Comparison of ENCODE assay signal across 9 cellular contexts in the genomic region with DNA sequence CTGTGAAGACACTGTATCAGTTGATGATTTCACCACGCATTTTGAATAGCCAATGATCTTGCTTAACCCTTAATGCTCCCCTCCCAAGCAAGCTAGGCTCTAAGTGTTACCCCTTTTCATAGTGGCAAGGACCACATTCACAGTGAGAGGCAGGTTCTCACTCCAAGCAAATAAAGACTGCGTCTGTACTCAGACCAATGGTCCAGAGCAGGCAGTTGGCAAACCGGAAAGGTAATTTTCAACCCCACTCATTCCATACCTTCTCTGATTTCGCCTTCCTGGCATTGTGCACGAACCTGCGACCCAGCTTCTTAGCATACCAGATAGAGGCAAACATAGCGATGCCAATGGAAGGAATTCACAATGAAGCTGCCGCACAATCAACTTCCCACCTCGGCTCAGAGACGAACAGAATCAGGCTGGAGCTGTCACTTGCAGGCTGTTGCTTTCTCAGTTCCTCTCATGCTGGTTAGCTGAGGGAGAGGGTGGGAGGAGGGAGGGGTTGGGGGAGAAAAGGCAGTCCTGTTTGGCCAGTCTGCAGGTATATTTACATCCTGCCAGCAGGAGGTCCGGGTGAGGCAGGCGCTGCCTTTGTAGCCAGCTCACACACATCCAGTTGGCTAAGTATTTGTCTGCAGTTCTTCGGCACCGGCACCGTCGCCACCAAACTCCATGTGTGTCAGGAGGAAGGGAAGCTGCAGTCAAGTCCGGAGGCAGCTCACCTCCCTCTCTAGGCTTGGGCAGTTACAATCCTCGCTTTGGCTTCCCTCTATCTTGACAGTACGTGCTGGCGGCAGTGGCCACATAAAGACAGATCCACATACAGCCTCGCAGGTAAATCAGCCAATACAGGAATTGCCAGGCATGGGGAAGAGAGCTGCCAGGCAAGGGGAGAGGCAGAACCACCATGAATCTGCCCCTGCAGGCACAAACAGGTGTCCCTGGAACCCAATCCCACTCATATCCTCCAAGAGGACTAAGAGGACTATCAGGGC.
DNase-seq lines count a peak whose midpoint lies in the region; ATAC-seq, FAIRE-seq and TF ChIP-seq lines count a peak whose summit lies in the region.
"Had no signal": no experiment of that assay in that cellular context is flagged by ENCODE, and none has a peak within 500 bp of the region (broad histone marks: within the 10 kb centered on the region; RNA-seq: fewer than 3 reads in every experiment).

No MANE protein-coding gene starts in this region.

- H3K27ac Mint-ChIP-seq in H9, result peak overlapping the region in 1 of 3 experiments; percentile 82; a peak in 2 of 7 replicates
- H3K27ac Mint-ChIP-seq in activated CD8-positive, alpha-beta T cell treated with anti-CD3 and anti-CD28 coated beads for 36 hours, result no peak overlapping the region
- H3K27ac Mint-ChIP-seq in CD8-positive, alpha-beta T cell, result no peak overlapping the region

- H3K9ac ChIP-seq in H9 (ENCODE audit: extremely low read depth, insufficient read length, low read length) (peak overlapping the region; percentile 1), H1 (replicated peaks in 1 of 4; ENCODE audit: extremely low read depth in 1 of 4, low read depth in 3 of 4, low read length in 3 of 4) (peak overlapping the region in 2 of 4 experiments; percentile 35 to 42; a peak in 2 of 7 replicates)

- H3K27me3 ChIP-seq in H9 (ENCODE audit: insufficient read depth, low read length) (no peaks in the 10 kb centered on the region), H1 (replicated peaks in 1 of 4; ENCODE audit: control insufficient read depth in 3 of 4, extremely low read depth in 1 of 4, insufficient read depth in 3 of 4, low read length in 3 of 4) (no peaks in the 10 kb centered on the region), osteoblast (ENCODE audit: insufficient read depth, low read length) (peaks cover 3% of the 10 kb centered on the region)
- no peaks in the 10 kb centered on the region for H3K27me3 ChIP-seq in CD8-positive, alpha-beta T cell (ENCODE audit: insufficient read depth, low read length)

- TF ChIP-seq EP300 in H1 (IDR thresholded peaks at IDR 0.05; ENCODE audit: borderline replicate concordance in 1 of 2, low read depth in 2 of 2, low read length in 2 of 2), result 0 out of 3 replicates have a peak, but pooled peaks of 1 of the 2 experiments have one; percentile 30

- H2BK20ac ChIP-seq in H9 (ENCODE audit: low read depth, low read length, poor library complexity, severe bottlenecking) (no peak overlapping the region), H1 (ENCODE audit: low read length) (no peak overlapping the region; the same call in 1 of the 2 replicates)

- H3K18ac ChIP-seq in H9 (ENCODE audit: insufficient read length, low read depth, low read length), result no peak overlapping the region
- no peak overlapping the region for H3K18ac ChIP-seq in H1 (ENCODE audit: extremely low read depth, low read length)

- no peak overlapping the region for H2AK5ac ChIP-seq in H9 (ENCODE audit: insufficient read length, low read length)
- H2AK5ac ChIP-seq in H1 (ENCODE audit: low read depth, low read length), result no peak overlapping the region

- H2BK5ac ChIP-seq in H9 (ENCODE audit: insufficient read length, low read length) (no peak overlapping the region), H1 (ENCODE audit: low read depth, low read length) (peak overlapping the region; percentile 21; the same call in 1 of the 2 replicates)

- H3K9me3 ChIP-seq in H9 (ENCODE audit: control insufficient read depth, low read depth, low read length), result no peaks in the 10 kb centered on the region
- H3K9me3 ChIP-seq in H1 (ENCODE audit: insufficient read depth in 2 of 2, low read depth in 1 of 2, low read length in 1 of 2), result no peaks in the 10 kb centered on the region
- H3K9me3 ChIP-seq in osteoblast (ENCODE audit: low read depth, low read length), result no peaks in the 10 kb centered on the region
- no peaks in the 10 kb centered on the region for H3K9me3 ChIP-seq in CD8-positive, alpha-beta T cell (ENCODE audit: low read length)

- no peak overlapping the region for H3K56ac ChIP-seq in H9 (ENCODE audit: insufficient read length, low read depth, low read length)
- no peak overlapping the region for H3K56ac ChIP-seq in H1 (replicated peaks; ENCODE audit: insufficient read length, low read depth, low read length)

- ATAC-seq in GM18502 (IDR thresholded peaks at IDR 0.05; ENCODE audit: poor library complexity, unreplicated experiment), result peak; percentile 96
- no peak for ATAC-seq in activated CD8-positive, alpha-beta T cell treated with anti-CD3 and anti-CD28 coated beads for 36 hours
- ATAC-seq in CD8-positive, alpha-beta T cell, result no peak

- CTCF ChIA-PET in H1 (lab: Charles Lee; ENCODE audit: partially characterized antibody), result interaction anchor here (0.7 to 1.9 kb wide), 11 partner anchors 11 to 107 kb away, joined by 3 to 7 read pairs (median 4); no protein-coding TSS in a partner anchor
- CTCF ChIA-PET in activated CD8-positive, alpha-beta T cell treated with anti-CD3 and anti-CD28 coated beads for 36 hours (lab: Charles Lee), result no interaction called here
- CTCF ChIA-PET in CD8-positive, alpha-beta T cell (lab: Charles Lee), result no interaction called here

- 0 out of 3 replicates have a peak, but pooled peaks of 1 of the 2 experiments have one; percentile 38 for TF ChIP-seq POLR2A in H1 (IDR thresholded peaks at IDR 0.05; ENCODE audit: control extremely low read depth in 1 of 2, low read depth in 2 of 2, low read length in 2 of 2)

- H4K20me1 ChIP-seq in H9 (ENCODE audit: control insufficient read depth, insufficient read depth, insufficient read length), result no peaks in the 10 kb centered on the region
- no peaks in the 10 kb centered on the region for H4K20me1 ChIP-seq in H1 (replicated peaks in 1 of 2; ENCODE audit: control insufficient read depth in 1 of 2, insufficient read depth in 2 of 2, low read length in 2 of 2)
- H4K20me1 ChIP-seq in osteoblast (ENCODE audit: insufficient read depth, low read length), result no peaks in the 10 kb centered on the region

- H3K4me1 Mint-ChIP-seq in H9, result peaks cover 15 to 20% of the 10 kb centered on the region in 2 experiments
- no peaks in the 10 kb centered on the region for H3K4me1 Mint-ChIP-seq in activated CD8-positive, alpha-beta T cell treated with anti-CD3 and anti-CD28 coated beads for 36 hours (ENCODE audit: low read depth)
- H3K4me1 Mint-ChIP-seq in CD8-positive, alpha-beta T cell (ENCODE audit: low read depth), result no peaks in the 10 kb centered on the region

- H3K27ac ChIP-seq in H9 (ENCODE audit: insufficient read length, low read depth, low read length) (no peak overlapping the region), H1 (ENCODE audit: low read depth, low read length) (no peak overlapping the region), osteoblast (ENCODE audit: low read depth, low read length) (no peak overlapping the region)
- no peak overlapping the region for H3K27ac ChIP-seq in CD8-positive, alpha-beta T cell (ENCODE audit: low read depth, low read length)

- H3K79me1 ChIP-seq in H9 (ENCODE audit: insufficient read depth, low read depth, low read length, poor library complexity, severe bottlenecking) (no peaks in the 10 kb centered on the region), H1 (ENCODE audit: low read depth, low read length) (no peaks in the 10 kb centered on the region)

- H3K4me2 ChIP-seq in H9 (ENCODE audit: insufficient read depth, insufficient read length, low read length), result peak overlapping the region; percentile 94
- peak overlapping the region; percentile 74 to 91 for H3K4me2 ChIP-seq in H1 (ENCODE audit: insufficient read depth in 1 of 2, low read depth in 2 of 2, low read length in 2 of 2)
- H3K4me2 ChIP-seq in osteoblast (ENCODE audit: insufficient read depth, low read length), result peak overlapping the region; percentile 28

- intact Hi-C loops in activated CD8-positive, alpha-beta T cell treated with anti-CD3 and anti-CD28 coated beads for 36 hours (cut with micrococcal nuclease), result no loop called here
- intact Hi-C loops in CD8-positive, alpha-beta T cell (cut with DNase I, micrococcal nuclease), result no loop called here

- H3K27me3 Mint-ChIP-seq in H9 (ENCODE audit: low read depth), result peaks cover 1% of the 10 kb centered on the region
- H3K27me3 Mint-ChIP-seq in activated CD8-positive, alpha-beta T cell treated with anti-CD3 and anti-CD28 coated beads for 36 hours, result no peaks in the 10 kb centered on the region
- H3K27me3 Mint-ChIP-seq in CD8-positive, alpha-beta T cell (ENCODE audit: low read depth), result no peaks in the 10 kb centered on the region

- H3T11ph ChIP-seq in H9 (ENCODE audit: low read length), result no peak overlapping the region

- no peak overlapping the region for H2BK12ac ChIP-seq in H9 (ENCODE audit: insufficient read length, low read depth, low read length)
- peak overlapping the region; percentile 7; the same call in 1 of the 2 replicates for H2BK12ac ChIP-seq in H1 (ENCODE audit: low read depth, low read length)

- TF ChIP-seq CTCF in H9 (conservative IDR thresholded peaks at IDR 0.05) (no peak), H1 (IDR thresholded peaks at IDR 0.05; ENCODE audit: control extremely low read depth in 1 of 3, insufficient read depth in 1 of 3, low read depth in 1 of 3, low read length in 3 of 3) (no peak), osteoblast (IDR thresholded peaks at IDR 0.05; ENCODE audit: extremely low read depth, low read depth, low read length) (no peak)
- TF ChIP-seq CTCF in activated CD8-positive, alpha-beta T cell treated with anti-CD3 and anti-CD28 coated beads for 36 hours (IDR thresholded peaks at IDR 0.05), result no peak
- TF ChIP-seq CTCF in CD8-positive, alpha-beta T cell (IDR thresholded peaks at IDR 0.05), result no peak

- H2BK120ac ChIP-seq in H9 (ENCODE audit: low read depth, low read length, poor library complexity, severe bottlenecking), result no peak overlapping the region
- H2BK120ac ChIP-seq in H1 (replicated peaks; ENCODE audit: low read depth, low read length), result no peak overlapping the region

- peak in 1 of 2 experiments; percentile 1; a peak in 3 of 4 replicates for TF ChIP-seq RAD21 in H1 (IDR thresholded peaks at IDR 0.05 in 1 of 2, conservative IDR thresholded peaks at IDR 0.05 in 1 of 2; ENCODE audit: low read depth in 2 of 2, low read length in 2 of 2)

- H4K91ac ChIP-seq in H9 (ENCODE audit: insufficient read length, low read depth, low read length), result no peak overlapping the region
- no peak overlapping the region for H4K91ac ChIP-seq in H1 (replicated peaks; ENCODE audit: insufficient read length, low read length)

- H3K23ac ChIP-seq in H9 (ENCODE audit: insufficient read length, low read depth, low read length) (no peak overlapping the region), H1 (ENCODE audit: insufficient read length) (no peak overlapping the region)

- no peak overlapping the region for H4K8ac ChIP-seq in H9 (replicated peaks; ENCODE audit: insufficient read length, low read depth, low read length)
- no peak overlapping the region for H4K8ac ChIP-seq in H1 (ENCODE audit: extremely low read depth, insufficient read depth, low read length)

- H3K14ac ChIP-seq in H9 (ENCODE audit: insufficient read depth, low read length) (no peak overlapping the region), H1 (ENCODE audit: insufficient read length) (no peak overlapping the region)

- H3K36me3 Mint-ChIP-seq in H9 (ENCODE audit: insufficient read depth in 1 of 3, low read depth in 3 of 3), result no peaks in the 10 kb centered on the region
- no peaks in the 10 kb centered on the region for H3K36me3 Mint-ChIP-seq in activated CD8-positive, alpha-beta T cell treated with anti-CD3 and anti-CD28 coated beads for 36 hours (ENCODE audit: low read depth)
- no peaks in the 10 kb centered on the region for H3K36me3 Mint-ChIP-seq in CD8-positive, alpha-beta T cell

- DNase-seq in H9 (peak; percentile 94), NCI-H187 treated with DMSO at 0.1 percent for 48 hours (lab: John Stamatoyannopoulos, UW) (peak; percentile 59), H1 (ENCODE audit: low read depth in 1 of 2, low spot score in 2 of 2) (peak; percentile 80 to 83), osteoblast (ENCODE audit: insufficient read length, low spot score, missing footprints) (no peak), NCI-H2107 treated with DMSO at 0.1 percent for 48 hours (lab: John Stamatoyannopoulos, UW; ENCODE audit: unreplicated experiment) (no peak)
- no peak for DNase-seq in activated CD8-positive, alpha-beta T cell treated with anti-CD3 and anti-CD28 coated beads for 36 hours
- no peak for DNase-seq in CD8-positive, alpha-beta T cell

- no peaks in the 10 kb centered on the region for H3K36me3 ChIP-seq in H1 (ENCODE audit: control insufficient read depth in 2 of 4, insufficient read depth in 4 of 4, low read length in 3 of 4)
- no peaks in the 10 kb centered on the region for H3K36me3 ChIP-seq in osteoblast (ENCODE audit: insufficient read depth, low read length)
- H3K36me3 ChIP-seq in CD8-positive, alpha-beta T cell (ENCODE audit: insufficient read depth, low read length), result no peaks in the 10 kb centered on the region

- H3K4me1 ChIP-seq in H9 (ENCODE audit: insufficient read depth, low read length) (no peaks in the 10 kb centered on the region; the same call in 1 of the 2 replicates), H1 (replicated peaks in 1 of 4; ENCODE audit: control insufficient read depth in 3 of 4, insufficient read depth in 4 of 4, low read length in 3 of 4) (peaks cover 0 to 11% (median 8%) of the 10 kb centered on the region in 4 experiments; a peak in 3 of 7 replicates), osteoblast (ENCODE audit: insufficient read depth, low read length) (no peaks in the 10 kb centered on the region)
- H3K4me1 ChIP-seq in CD8-positive, alpha-beta T cell (ENCODE audit: insufficient read depth, low read length), result no peaks in the 10 kb centered on the region

- H3K79me2 ChIP-seq in H9 (ENCODE audit: insufficient read depth, low read length), result no peaks in the 10 kb centered on the region
- no peaks in the 10 kb centered on the region for H3K79me2 ChIP-seq in H1 (ENCODE audit: control insufficient read depth in 1 of 2, insufficient read depth in 2 of 2, low read length in 2 of 2)
- no peaks in the 10 kb centered on the region for H3K79me2 ChIP-seq in osteoblast (ENCODE audit: insufficient read depth, low read length)

- H3K4ac ChIP-seq in H9 (ENCODE audit: low read depth, low read length) (no peak overlapping the region), H1 (replicated peaks; ENCODE audit: insufficient read length, low read depth, low read length) (no peak overlapping the region)

- peak overlapping the region; percentile 14 to 58 (median 42); a peak in 7 of 8 replicates for H3K4me3 ChIP-seq in H1 (ENCODE audit: extremely low read depth in 1 of 4, insufficient read depth in 2 of 4, low read depth in 3 of 4, low read length in 4 of 4)
- H3K4me3 ChIP-seq in osteoblast (ENCODE audit: insufficient read depth, low read length), result no peak overlapping the region
- no peak overlapping the region for H3K4me3 ChIP-seq in CD8-positive, alpha-beta T cell (ENCODE audit: low read depth, low read length)

- WGBS in H9 (ENCODE audit: extremely low coverage, insufficient read length, low lambda C conversion rate), result no CpG with 5 or more reads among the region's 21 CpGs
- 11% methylated on average over 20 of the region's 21 CpGs; no CpG with 5 or more reads in 1 of the 2 experiments for WGBS in H1 (ENCODE audit: extremely low coverage in 1 of 2, insufficient coverage in 1 of 2, insufficient read length in 1 of 2, insufficient replicate concordance in 2 of 2, low coverage in 1 of 2, low lambda C conversion rate in 2 of 2, missing lambda C conversion rate in 1 of 2), 2 experiments

- H4K5ac ChIP-seq in H9 (ENCODE audit: insufficient read length, low read depth, low read length) (no peak overlapping the region), H1 (ENCODE audit: insufficient read length, low read depth, low read length) (no peak overlapping the region)

- H3K23me2 ChIP-seq in H9 (ENCODE audit: insufficient read length, low read depth, low read length, poor library complexity, severe bottlenecking) (peaks cover 4% of the 10 kb centered on the region), H1 (ENCODE audit: low read depth, low read length) (peaks cover 7% of the 10 kb centered on the region)

- H3K9me3 Mint-ChIP-seq in H9, result no peaks in the 10 kb centered on the region; a peak in 2 of 5 replicates
- peaks cover 3% of the 10 kb centered on the region for H3K9me3 Mint-ChIP-seq in activated CD8-positive, alpha-beta T cell treated with anti-CD3 and anti-CD28 coated beads for 36 hours
- H3K9me3 Mint-ChIP-seq in CD8-positive, alpha-beta T cell, result peaks cover 15% of the 10 kb centered on the region

- H2BK15ac ChIP-seq in H9 (ENCODE audit: low read depth, low read length) (no peak overlapping the region), H1 (ENCODE audit: low read length) (peak overlapping the region; percentile 35)

- H3K4me3 Mint-ChIP-seq in H9, result peak overlapping the region; percentile 69 to 79
- no peak overlapping the region for H3K4me3 Mint-ChIP-seq in activated CD8-positive, alpha-beta T cell treated with anti-CD3 and anti-CD28 coated beads for 36 hours
- H3K4me3 Mint-ChIP-seq in CD8-positive, alpha-beta T cell, result no peak overlapping the region

- POLR2A ChIA-PET in H1 (lab: Charles Lee; ENCODE audit: partially characterized antibody), result interaction anchor here (0.5 to 1.1 kb wide), 2 partner anchors 14 to 83 kb away, joined by 3 to 4 read pairs; no protein-coding TSS in a partner anchor
- POLR2A ChIA-PET in activated CD8-positive, alpha-beta T cell treated with anti-CD3 and anti-CD28 coated beads for 36 hours (lab: Charles Lee), result no interaction called here
- POLR2A ChIA-PET in CD8-positive, alpha-beta T cell (lab: Charles Lee), result no interaction called here

- H2AFZ ChIP-seq in H9 (ENCODE audit: low read length), result no peak overlapping the region
- H2AFZ ChIP-seq in H1 (ENCODE audit: low read length), result peak overlapping the region; percentile 51
- peak overlapping the region; percentile 31 for H2AFZ ChIP-seq in osteoblast (ENCODE audit: low read length)

- peak; percentile 71 for FAIRE-seq in H1 (lab: Jason Lieb, UNC)
- FAIRE-seq: endothelial cell of umbilical vein had no signal

Comparison
In these comparisons a context has a peak if more than half of its experiments do, and no peak if none do; other contexts are left out.
1. DNase-seq: peak in H9 (single experiment), NCI-H187 treated with DMSO at 0.1 percent for 48 hours (single experiment) and H1 (2 of 2); none in osteoblast (single experiment), activated CD8-positive, alpha-beta T cell treated with anti-CD3 and anti-CD28 coated beads for 36 hours (single experiment), CD8-positive, alpha-beta T cell (0 of 7) and NCI-H2107 treated with DMSO at 0.1 percent for 48 hours (single experiment).
2. H3K4me2 ChIP-seq: peak in every context shown above with its lines; median percentile 94 in H9; 82 in H1; 28 in osteoblast.
3. H3K4me3 Mint-ChIP-seq: peak in H9 (2 of 2); none in activated CD8-positive, alpha-beta T cell treated with anti-CD3 and anti-CD28 coated beads for 36 hours (single experiment) and CD8-positive, alpha-beta T cell (single experiment).
4. H3K4me3 ChIP-seq: peak in H1 (4 of 4); none in osteoblast (single experiment) and CD8-positive, alpha-beta T cell (single experiment).